In genomic region chr6:74749211-74750142, GRCh38 we compare ENCODE assay signal across 13 cellular contexts.
DNase-seq lines count a peak whose midpoint lies in the region; TF ChIP-seq lines count a peak whose summit lies in the region.
"Had no signal": no experiment of that assay in that cellular context is flagged by ENCODE, and none has a peak within 500 bp of the region (broad histone marks: within the 10 kb centered on the region; RNA-seq: fewer than 3 reads in every experiment).

No MANE protein-coding gene starts in this region.

- peak; percentile 66 for DNase-seq in EH (ENCODE audit: low read depth)
- peak; percentile 48 for DNase-seq in H4 (ENCODE audit: low spot score)
- DNase-seq in hepatic stellate cell (ENCODE audit: low spot score): peak; percentile 12
- no peak for DNase-seq in activated naive CD4-positive, alpha-beta T cell treated with anti-CD3 and anti-CD28 coated beads, Interleukin-2, amount 10 ng/mL, durations not matched to agents 7 days and 5 days
- DNase-seq in NCI-H2227 (lab: John Stamatoyannopoulos, UW; ENCODE audit: unreplicated experiment): no peak
- DNase-seq in NCI-H345 (lab: John Stamatoyannopoulos, UW): no peak
- no peak for DNase-seq in epidermal melanocyte (ENCODE audit: insufficient read length, low spot score)
- DNase-seq: activated CD4-positive, alpha-beta T cell treated with anti-CD3 and anti-CD28 coated beads for 36 hours; activated naive CD8-positive, alpha-beta T cell treated with anti-CD3 and anti-CD28 coated beads, Interleukin-2, amount 10 ng/mL, durations not matched to agents 7 days and 5 days; AML-193; NCI-H1105 treated with DMSO at 0.1 percent for 48 hours; RPMI8226 had no signal

- H3K4me2 ChIP-seq in OCI-LY3 (ENCODE audit: low read length): peak overlapping the region; percentile 85

- H2AFZ ChIP-seq in OCI-LY3 (ENCODE audit: low read depth, low read length): peak overlapping the region; percentile 72

- no peaks in the 10 kb centered on the region for H3K4me1 Mint-ChIP-seq in activated naive CD4-positive, alpha-beta T cell treated with anti-CD3 and anti-CD28 coated beads, Interleukin-2, amount 10 ng/mL, durations not matched to agents 7 days and 5 days
- H3K4me1 Mint-ChIP-seq: activated CD4-positive, alpha-beta T cell treated with anti-CD3 and anti-CD28 coated beads for 36 hours; activated naive CD8-positive, alpha-beta T cell treated with anti-CD3 and anti-CD28 coated beads, Interleukin-2, amount 10 ng/mL, durations not matched to agents 7 days and 5 days had no signal

- H3K79me2 ChIP-seq in OCI-LY3 (ENCODE audit: low read length): no peaks in the 10 kb centered on the region

- H3K9me3 Mint-ChIP-seq in activated naive CD4-positive, alpha-beta T cell treated with anti-CD3 and anti-CD28 coated beads, Interleukin-2, amount 10 ng/mL, durations not matched to agents 7 days and 5 days: no peaks in the 10 kb centered on the region
- H3K9me3 Mint-ChIP-seq: activated naive CD8-positive, alpha-beta T cell treated with anti-CD3 and anti-CD28 coated beads, Interleukin-2, amount 10 ng/mL, durations not matched to agents 7 days and 5 days had no signal

- H3K4me3 Mint-ChIP-seq in activated naive CD4-positive, alpha-beta T cell treated with anti-CD3 and anti-CD28 coated beads, Interleukin-2, amount 10 ng/mL, durations not matched to agents 7 days and 5 days: no peak overlapping the region
- H3K4me3 Mint-ChIP-seq: activated CD4-positive, alpha-beta T cell treated with anti-CD3 and anti-CD28 coated beads for 36 hours; activated naive CD8-positive, alpha-beta T cell treated with anti-CD3 and anti-CD28 coated beads, Interleukin-2, amount 10 ng/mL, durations not matched to agents 7 days and 5 days had no signal

- H3K36me3 Mint-ChIP-seq in activated naive CD4-positive, alpha-beta T cell treated with anti-CD3 and anti-CD28 coated beads, Interleukin-2, amount 10 ng/mL, durations not matched to agents 7 days and 5 days: no peaks in the 10 kb centered on the region
- H3K36me3 Mint-ChIP-seq: activated naive CD8-positive, alpha-beta T cell treated with anti-CD3 and anti-CD28 coated beads, Interleukin-2, amount 10 ng/mL, durations not matched to agents 7 days and 5 days had no signal

- H3K4me1 ChIP-seq in OCI-LY3 (ENCODE audit: low read length): peaks cover 22% of the 10 kb centered on the region

- H3K4me3 ChIP-seq in OCI-LY3 (ENCODE audit: low read length): peak overlapping the region; percentile 60

- H3K27me3 Mint-ChIP-seq in activated naive CD4-positive, alpha-beta T cell treated with anti-CD3 and anti-CD28 coated beads, Interleukin-2, amount 10 ng/mL, durations not matched to agents 7 days and 5 days: no peaks in the 10 kb centered on the region
- H3K27me3 Mint-ChIP-seq: activated CD4-positive, alpha-beta T cell treated with anti-CD3 and anti-CD28 coated beads for 36 hours; activated naive CD8-positive, alpha-beta T cell treated with anti-CD3 and anti-CD28 coated beads, Interleukin-2, amount 10 ng/mL, durations not matched to agents 7 days and 5 days had no signal

- H3K27me3 ChIP-seq in OCI-LY3 (ENCODE audit: low read depth, low read length): no peaks in the 10 kb centered on the region

- TF ChIP-seq CTCF in OCI-LY3 (IDR thresholded peaks at IDR 0.05; ENCODE audit: low read depth, low read length): no peak

- no peak overlapping the region for H3K27ac Mint-ChIP-seq in activated naive CD4-positive, alpha-beta T cell treated with anti-CD3 and anti-CD28 coated beads, Interleukin-2, amount 10 ng/mL, durations not matched to agents 7 days and 5 days
- H3K27ac Mint-ChIP-seq: activated CD4-positive, alpha-beta T cell treated with anti-CD3 and anti-CD28 coated beads for 36 hours; activated naive CD8-positive, alpha-beta T cell treated with anti-CD3 and anti-CD28 coated beads, Interleukin-2, amount 10 ng/mL, durations not matched to agents 7 days and 5 days had no signal

- H3K27ac ChIP-seq in OCI-LY3 (ENCODE audit: low read length): no peak overlapping the region

- H4K20me1 ChIP-seq in OCI-LY3 (ENCODE audit: insufficient read depth, low read length): no peaks in the 10 kb centered on the region

- CTCF ChIA-PET in activated naive CD4-positive, alpha-beta T cell treated with anti-CD3 and anti-CD28 coated beads, Interleukin-2, amount 10 ng/mL, durations not matched to agents 7 days and 5 days (lab: Charles Lee): no interaction called here

- peak overlapping the region; percentile 3; the same call in 1 of the 2 replicates for H3K9ac ChIP-seq in OCI-LY3 (ENCODE audit: low read length)

- no peaks in the 10 kb centered on the region for H3K9me3 ChIP-seq in OCI-LY3 (ENCODE audit: insufficient read depth, low read length)

- no peaks in the 10 kb centered on the region for H3K36me3 ChIP-seq in OCI-LY3 (replicated peaks; ENCODE audit: low read depth, low read length)

Comparison
In these comparisons a context has a peak if more than half of its experiments do, and no peak if none do; other contexts are left out.
1. DNase-seq: peak in EH (single experiment), H4 (single experiment) and hepatic stellate cell (single experiment); none in activated naive CD4-positive, alpha-beta T cell treated with anti-CD3 and anti-CD28 coated beads, Interleukin-2, amount 10 ng/mL, durations not matched to agents 7 days and 5 days (single experiment), NCI-H2227 (single experiment), NCI-H345 (single experiment) and epidermal melanocyte (single experiment).